Comparison of ENCODE assay signal across 15 cellular contexts in genomic region chr3:115581347-115582135, GRCh38. TPM values are rescaled to one million over a fixed set of nuclear protein-coding genes. Genes with fewer than 3 reads are reported as not detected.
DNase-seq lines count a peak whose midpoint lies in the region; ATAC-seq and TF ChIP-seq lines count a peak whose summit lies in the region.
"Had no signal": no experiment of that assay in that cellular context is flagged by ENCODE, and none has a peak within 500 bp of the region (broad histone marks: within the 10 kb centered on the region; RNA-seq: fewer than 3 reads in every experiment).

No MANE protein-coding gene starts in this region.

- no peaks in the 10 kb centered on the region for H3K4me1 Mint-ChIP-seq in naive thymus-derived CD4-positive, alpha-beta T cell

- peaks cover 0 to 32% (median 5%) of the 10 kb centered on the region in 5 donors for H3K27me3 Mint-ChIP-seq in naive thymus-derived CD4-positive, alpha-beta T cell

- H3K4me3 ChIP-seq in fibroblast of the aortic adventitia (ENCODE audit: low read depth, low read length) = no peak overlapping the region
- no peak overlapping the region for H3K4me3 ChIP-seq in naive thymus-derived CD4-positive, alpha-beta T cell (ENCODE audit: low read length)
- H3K4me3 ChIP-seq: BLaER1, pancreas had no signal

- CTCF ChIA-PET in naive thymus-derived CD4-positive, alpha-beta T cell (lab: Charles Lee) = no interaction called here

- H3K4me3 Mint-ChIP-seq in naive thymus-derived CD4-positive, alpha-beta T cell = no peak overlapping the region
- H3K4me3 Mint-ChIP-seq: stimulated activated naive CD8-positive, alpha-beta T cell treated with anti-CD3 and anti-CD28 coated beads, Interleukin-15, Interleukin-2, amounts not matched to agents 100 ng/mL and 50 ng/mL, for 24 hours had no signal

- peak; percentile 4 for DNase-seq in stimulated activated CD4-positive, alpha-beta T cell treated with anti-CD3 and anti-CD28 coated beads, Interleukin-15, amount 100 ng/mL, for 24 hours
- no peak for DNase-seq in stimulated activated CD4-positive, alpha-beta T cell treated with anti-CD3 and anti-CD28 coated beads, Interleukin-4, amount 100 ng/mL, for 1 hour
- DNase-seq in RKO (ENCODE audit: low spot score) = peak; percentile 25
- peak; percentile 77 for DNase-seq in fibroblast of the aortic adventitia (ENCODE audit: low read depth)
- DNase-seq in stimulated activated CD8-positive, alpha-beta memory T cell treated with anti-CD3 and anti-CD28 coated beads, Interleukin-4, amount 100 ng/mL, for 48 hours = peak; percentile 33
- no peak for DNase-seq in naive thymus-derived CD4-positive, alpha-beta T cell
- no peak for DNase-seq in medulla oblongata (ENCODE audit: extremely low spot score)
- no peak for DNase-seq in NOMO-1 treated with DMSO at 0.1 percent for 48 hours (lab: John Stamatoyannopoulos, UW; ENCODE audit: unreplicated experiment)
- DNase-seq: activated effector memory CD4-positive, alpha-beta T cell treated with Interleukin-2 at 50 U/mL for 16 hours; GDM1; NCI-H1048; NCI-H524 treated with DMSO at 0.1 percent for 48 hours; pancreas had no signal

- H3K4me1 ChIP-seq in naive thymus-derived CD4-positive, alpha-beta T cell (ENCODE audit: control insufficient read depth in 2 of 2, insufficient read depth in 2 of 2, low read length in 2 of 2) = no peaks in the 10 kb centered on the region
- H3K4me1 ChIP-seq: BLaER1, pancreas had no signal

- intact Hi-C loops in naive thymus-derived CD4-positive, alpha-beta T cell (cut with micrococcal nuclease) = no loop called here

- peaks cover 0 to 2% (median 0%) of the 10 kb centered on the region in 11 donors for H3K9me3 Mint-ChIP-seq in naive thymus-derived CD4-positive, alpha-beta T cell
- H3K9me3 Mint-ChIP-seq: stimulated activated naive CD8-positive, alpha-beta T cell treated with anti-CD3 and anti-CD28 coated beads, Interleukin-15, Interleukin-2, amounts not matched to agents 100 ng/mL and 50 ng/mL, for 24 hours had no signal

- POLR2A ChIA-PET in naive thymus-derived CD4-positive, alpha-beta T cell (lab: Charles Lee) = no interaction called here

- H3K9me3 ChIP-seq in naive thymus-derived CD4-positive, alpha-beta T cell (ENCODE audit: control insufficient read depth in 2 of 3, low read length in 3 of 3) = no peaks in the 10 kb centered on the region
- H3K9me3 ChIP-seq: BLaER1, pancreas had no signal

- H3K27ac Mint-ChIP-seq in naive thymus-derived CD4-positive, alpha-beta T cell = no peak overlapping the region
- H3K27ac Mint-ChIP-seq: stimulated activated naive CD8-positive, alpha-beta T cell treated with anti-CD3 and anti-CD28 coated beads, Interleukin-15, Interleukin-2, amounts not matched to agents 100 ng/mL and 50 ng/mL, for 24 hours had no signal

- no peaks in the 10 kb centered on the region for H3K27me3 ChIP-seq in naive thymus-derived CD4-positive, alpha-beta T cell (ENCODE audit: control insufficient read depth in 2 of 2, insufficient read depth in 2 of 2, low read length in 2 of 2)
- H3K27me3 ChIP-seq: BLaER1, pancreas had no signal

- no peaks in the 10 kb centered on the region for H3K36me3 Mint-ChIP-seq in naive thymus-derived CD4-positive, alpha-beta T cell

- no peak for ATAC-seq in naive thymus-derived CD4-positive, alpha-beta T cell

- no peak overlapping the region for H3K27ac ChIP-seq in naive thymus-derived CD4-positive, alpha-beta T cell (ENCODE audit: low read depth, low read length)
- H3K27ac ChIP-seq: BLaER1, pancreas had no signal

- TF ChIP-seq CTCF in fibroblast of the aortic adventitia (IDR thresholded peaks at IDR 0.05; ENCODE audit: insufficient read depth, low read length) = no peak

- no peaks in the 10 kb centered on the region for H3K36me3 ChIP-seq in naive thymus-derived CD4-positive, alpha-beta T cell (ENCODE audit: control insufficient read depth in 2 of 3, insufficient read depth in 3 of 3, low read length in 3 of 3)
- H3K36me3 ChIP-seq: BLaER1, pancreas had no signal

RNA-seq across cellular contexts. Expression of gene GAP43, which starts 41.8 kb away (rescaled TPM):
- 3.4 and 16.4 TPM in 2 replicates for total RNA-seq in fibroblast of the aortic adventitia (ENCODE audit: low replicate concordance)
- not detected for total RNA-seq in naive thymus-derived CD4-positive, alpha-beta T cell
- polyA plus RNA-seq in naive thymus-derived CD4-positive, alpha-beta T cell = not detected

Comparison
In these comparisons a context has a peak if more than half of its experiments do, and no peak if none do; other contexts are left out.
1. DNase-seq: peak in stimulated activated CD4-positive, alpha-beta T cell treated with anti-CD3 and anti-CD28 coated beads, Interleukin-15, amount 100 ng/mL, for 24 hours (single experiment), RKO (single experiment), fibroblast of the aortic adventitia (single experiment) and stimulated activated CD8-positive, alpha-beta memory T cell treated with anti-CD3 and anti-CD28 coated beads, Interleukin-4, amount 100 ng/mL, for 48 hours (single experiment); none in stimulated activated CD4-positive, alpha-beta T cell treated with anti-CD3 and anti-CD28 coated beads, Interleukin-4, amount 100 ng/mL, for 1 hour (single experiment), naive thymus-derived CD4-positive, alpha-beta T cell (0 of 9), medulla oblongata (single experiment) and NOMO-1 treated with DMSO at 0.1 percent for 48 hours (single experiment).